Comparison of ENCODE assay signal across 7 cellular contexts in the genomic region with DNA sequence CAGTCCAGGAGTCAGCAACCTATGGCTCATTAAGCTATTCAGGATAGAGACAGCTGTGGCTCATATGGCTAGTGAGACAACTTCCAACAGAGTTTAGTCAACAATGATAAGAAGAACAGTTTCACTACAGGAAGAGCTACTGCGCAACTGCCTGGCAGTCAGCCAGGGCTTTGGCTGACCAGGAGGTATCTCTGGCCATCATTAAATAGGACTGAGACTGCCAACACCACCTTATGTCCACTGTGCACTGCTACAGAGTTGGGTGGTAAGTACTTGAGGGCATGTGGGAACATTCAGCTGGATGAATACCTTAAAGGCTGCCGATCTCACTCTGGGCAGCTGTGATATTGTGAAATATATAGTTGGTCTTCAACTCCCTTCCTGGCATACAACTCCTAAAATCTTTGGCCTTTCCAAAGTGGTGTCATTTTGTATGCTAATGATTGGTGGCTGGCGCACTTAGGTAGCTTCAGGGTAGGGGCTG. TPM values are rescaled to one million over a fixed set of nuclear protein-coding genes. Genes with fewer than 3 reads are reported as not detected.
DNase-seq lines count a peak whose midpoint lies in the region; ATAC-seq and TF ChIP-seq lines count a peak whose summit lies in the region.

No MANE protein-coding gene starts in this region.

- H3K9me2 ChIP-seq in PC-9 (ENCODE audit: insufficient read depth): no peaks in the 10 kb centered on the region

- H2AFZ ChIP-seq in PC-9: no peak overlapping the region

- H3K4me2 ChIP-seq in PC-9: peak overlapping the region; percentile 24

- intact Hi-C loops in PC-9 (cut with micrococcal nuclease; ENCODE audit: unreplicated experiment): loop anchor here (1.0 kb wide), 1 partner anchor 13 kb away; no protein-coding TSS in a partner anchor

- H3F3A ChIP-seq in PC-9 (ENCODE audit: insufficient read depth, low read depth): peaks cover 24% of the 10 kb centered on the region

- H3K4me1 ChIP-seq in PC-9 (replicated peaks; ENCODE audit: insufficient read depth): peaks cover 19% of the 10 kb centered on the region

- peak overlapping the region; percentile 2 for H3K27ac ChIP-seq in PC-9

- no peaks in the 10 kb centered on the region for H3K27me3 ChIP-seq in PC-9 (ENCODE audit: insufficient read depth, low read depth)

- no peak for ATAC-seq in GM21529 (IDR thresholded peaks at IDR 0.05; ENCODE audit: unreplicated experiment)

- CTCF ChIA-PET in PC-9 (lab: Charles Lee): interaction anchor here (0.7 to 1.0 kb wide), 2 partner anchors 17 to 78 kb away, joined by 3 read pairs; no protein-coding TSS in a partner anchor

- peaks cover 5% of the 10 kb centered on the region; the same call in 1 of the 2 replicates for H3K36me3 ChIP-seq in PC-9 (ENCODE audit: low read depth)

- POLR2A ChIA-PET in PC-9 (lab: Charles Lee; ENCODE audit: unreplicated experiment): interaction anchor here (0.6 kb wide), 1 partner anchor 66 kb away, joined by 3 read pairs; a partner anchor contains a TSS

- no TSS peak for BruUV-seq in PC-9 (replicated peaks; lab: Mats Ljungman, UMichigan)

- no peaks in the 10 kb centered on the region for H3K9me3 ChIP-seq in PC-9 (ENCODE audit: insufficient read depth, low read depth)

- no peaks in the 10 kb centered on the region for H3K79me2 ChIP-seq in PC-9 (ENCODE audit: low read depth)

- TF ChIP-seq CTCF in PC-9 (conservative IDR thresholded peaks at IDR 0.05): no peak

- no peaks in the 10 kb centered on the region for H4K20me1 ChIP-seq in PC-9 (ENCODE audit: insufficient read depth)

- DNase-seq in HPDE6-E6E7 (ENCODE audit: extremely low spot score) (peak; percentile 74), PC-9 (peak; percentile 64 to 83), fibroblast of peridontal ligament (ENCODE audit: extremely low read depth) (peak; percentile 73), skeletal muscle cell (ENCODE audit: low read depth) (peak; percentile 81), D341Med (ENCODE audit: low spot score) (no peak)
- DNase-seq in activated T-cell treated with anti-CD3 and anti-CD28 coated beads, Interleukin-2, amount 50 U/mL, for 48 hours: no peak

- H3K4me3 ChIP-seq in PC-9 (no peak overlapping the region), skeletal muscle cell (ENCODE audit: low read depth, low read length) (no peak overlapping the region)

RNA-seq across cellular contexts. Expression of a gene that starts 52.2 kb away (rescaled TPM):
- not detected in 2 replicates for total RNA-seq in PC-9 (2021)

RNA-seq across cellular contexts. Expression of a gene that starts 59.8 kb away (rescaled TPM):
- total RNA-seq in PC-9 (2021): 255 and 270 TPM in 2 replicates

Comparison
In these comparisons a context has a peak if more than half of its experiments do, and no peak if none do; other contexts are left out.
1. DNase-seq: peak in HPDE6-E6E7 (single experiment), PC-9 (2 of 2), fibroblast of peridontal ligament (single experiment) and skeletal muscle cell (single experiment); none in D341Med (single experiment) and activated T-cell treated with anti-CD3 and anti-CD28 coated beads, Interleukin-2, amount 50 U/mL, for 48 hours (0 of 2).